8 cellular contexts compared by ENCODE assay signal in genomic region chr4:24794916-24795665, GRCh38. TPM values are rescaled to one million over a fixed set of nuclear protein-coding genes. Genes with fewer than 3 reads are reported as not detected.
DNase-seq lines count a peak whose midpoint lies in the region; ATAC-seq and TF ChIP-seq lines count a peak whose summit lies in the region.

Gene SOD3, plus strand, starts transcription at chr4:24795573. Its CDS starts 3,949 bp downstream, at chr4:24799522.

- no peak for ATAC-seq in stimulated activated naive CD8-positive, alpha-beta T cell treated with anti-CD3 and anti-CD28 coated beads, Interleukin-15, Interleukin-2, amounts not matched to agents 100 U/mL and 50 U/mL, for 24 hours

- H3K4me3 ChIP-seq in LNCaP clone FGC (ENCODE audit: low read depth, low read length) (peak within 1 kb of the TSS; percentile 37), lower leg skin (ENCODE audit: low read depth, poor library complexity, severe bottlenecking) (no peak within 1 kb of the TSS), tibial nerve (peak within 1 kb of the TSS; percentile 15 to 48 (median 21))

- H3K27ac ChIP-seq in tibial nerve = peak within 1 kb of the TSS; percentile 74 to 94 (median 82)

- H3K4me1 ChIP-seq in tibial nerve = peaks cover 0 to 65% (median 17%) of the 10 kb centered on the region in 4 donors

- H3K36me3 ChIP-seq in tibial nerve = no peaks in the 10 kb centered on the region

- no peak for TF ChIP-seq CTCF in LNCaP clone FGC (IDR thresholded peaks at IDR 0.05; ENCODE audit: control insufficient read depth, extremely low read depth, insufficient read depth)
- no peak for TF ChIP-seq CTCF in lower leg skin (IDR thresholded peaks at IDR 0.05)
- no peak for TF ChIP-seq CTCF in tibial nerve (IDR thresholded peaks at IDR 0.05)

- TF ChIP-seq POLR2A in lower leg skin (IDR thresholded peaks at IDR 0.05) = no peak
- peak; percentile 61 to 74 for TF ChIP-seq POLR2A in tibial nerve (IDR thresholded peaks at IDR 0.05)

- DNase-seq in LNCaP clone FGC (ENCODE audit: low read depth) = peak; percentile 71
- peak; percentile 85 for DNase-seq in ecto neural progenitor cell (ENCODE audit: low spot score)
- DNase-seq in lower leg skin (ENCODE audit: low spot score in 2 of 2) = peak; percentile 72 to 95
- DNase-seq in tibial nerve (ENCODE audit: low spot score in 2 of 2) = peak; percentile 75 to 76
- DNase-seq in stimulated activated naive CD8-positive, alpha-beta T cell treated with anti-CD3 and anti-CD28 coated beads, Interleukin-15, Interleukin-2, amounts not matched to agents 100 U/mL and 50 U/mL, for 24 hours = no peak
- no peak for DNase-seq in NCI-H187 (lab: John Stamatoyannopoulos, UW)
- DNase-seq in NCI-H2196 (lab: John Stamatoyannopoulos, UW; ENCODE audit: unreplicated experiment) = no peak
- no peak for DNase-seq in GDM1 (lab: John Stamatoyannopoulos, UW)

- 37 to 41% methylated on average over 21 of the region's 21 CpGs for WGBS in lower leg skin, 2 donors
- 30 to 35% methylated on average over 21 of the region's 21 CpGs for WGBS in tibial nerve, 2 donors

- H3K9me3 ChIP-seq in tibial nerve = no peaks in the 10 kb centered on the region

- no peaks in the 10 kb centered on the region for H3K27me3 ChIP-seq in tibial nerve

- peak in 1 of 2 donors; percentile 85 for TF ChIP-seq EP300 in tibial nerve (IDR thresholded peaks at IDR 0.05)

- intact Hi-C loops in lower leg skin (cut with DNase I; ENCODE audit: low total_unique reads) = no loop called here

RNA-seq across cellular contexts. Expression of gene SOD3, which starts in this region (rescaled TPM):
- 10 to 100 TPM; 48.3 to 73.6 (median 62.7) TPM for total RNA-seq in lower leg skin
- total RNA-seq in tibial nerve = 100 to 1,000 TPM; 208 to 359 (median 326) TPM

Comparison
In these comparisons a context has a peak if more than half of its experiments do, and no peak if none do; other contexts are left out.
1. DNase-seq: peak in LNCaP clone FGC (single experiment), ecto neural progenitor cell (single experiment), lower leg skin (2 of 2) and tibial nerve (2 of 2); none in stimulated activated naive CD8-positive, alpha-beta T cell treated with anti-CD3 and anti-CD28 coated beads, Interleukin-15, Interleukin-2, amounts not matched to agents 100 U/mL and 50 U/mL, for 24 hours (single experiment), NCI-H187 (0 of 2), NCI-H2196 (single experiment) and GDM1 (single experiment).
2. POLR2A ChIP-seq: peak in tibial nerve (2 of 2); none in lower leg skin (0 of 2).